In the genomic region with DNA sequence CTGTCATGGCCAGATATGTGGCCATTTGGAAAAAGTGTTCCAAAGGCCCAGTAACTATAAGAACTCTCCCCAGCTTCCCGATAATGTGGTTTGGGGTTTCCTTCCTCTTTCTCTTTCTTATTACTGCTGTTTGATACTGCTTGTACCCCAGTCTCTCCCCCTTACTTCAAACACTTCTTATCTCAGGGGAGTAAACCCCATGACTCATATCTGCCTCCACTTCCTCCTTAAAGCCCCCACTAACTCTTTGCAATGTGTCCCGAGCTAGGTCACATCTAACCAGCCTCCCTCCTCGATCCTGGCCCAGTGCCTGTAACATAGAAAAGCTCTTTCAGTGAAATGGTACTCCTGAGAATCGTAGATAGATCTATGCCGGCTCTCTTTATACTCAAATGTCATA, we compare ENCODE assay signal across 12 cellular contexts.
DNase-seq lines count a peak whose midpoint lies in the region; ATAC-seq and TF ChIP-seq lines count a peak whose summit lies in the region.
"Had no signal": no experiment of that assay in that cellular context is flagged by ENCODE, and none has a peak within 500 bp of the region (broad histone marks: within the 10 kb centered on the region; RNA-seq: fewer than 3 reads in every experiment).

No MANE protein-coding gene starts in this region.

- H3K4me3 Mint-ChIP-seq in mesothelial cell of epicardium (no peak overlapping the region), osteocyte (ENCODE audit: unreplicated experiment) (no peak overlapping the region)
- H3K4me3 Mint-ChIP-seq in CD4-positive, alpha-beta T cell: no peak overlapping the region
- H3K4me3 Mint-ChIP-seq: brain had no signal

- 0 out of 2 replicates have a peak overlapping the region, but pooled peaks have one; percentile 22 for H2AFZ ChIP-seq in OCI-LY7 (ENCODE audit: low read length)

- H3K9me3 Mint-ChIP-seq in mesothelial cell of epicardium: no peaks in the 10 kb centered on the region
- H3K9me3 Mint-ChIP-seq in CD4-positive, alpha-beta T cell: no peaks in the 10 kb centered on the region
- H3K9me3 Mint-ChIP-seq in osteocyte (ENCODE audit: unreplicated experiment): no peaks in the 10 kb centered on the region

- BruUV-seq in OCI-LY7 (replicated peaks; lab: Mats Ljungman, UMichigan): no TSS peak

- CTCF ChIA-PET in OCI-LY7 (lab: Charles Lee; ENCODE audit: unreplicated experiment): no interaction called here
- CTCF ChIA-PET in CD4-positive, alpha-beta T cell (lab: Charles Lee): no interaction called here

- H3K36me3 Mint-ChIP-seq in mesothelial cell of epicardium (no peaks in the 10 kb centered on the region), osteocyte (ENCODE audit: unreplicated experiment) (no peaks in the 10 kb centered on the region)
- no peaks in the 10 kb centered on the region for H3K36me3 Mint-ChIP-seq in CD4-positive, alpha-beta T cell (ENCODE audit: low read depth)
- H3K36me3 Mint-ChIP-seq: brain had no signal

- POLR2A ChIA-PET in OCI-LY7 (lab: Charles Lee): interaction anchor here (1.6 to 2.3 kb wide), 3 partner anchors 8 to 173 kb away, joined by 4 to 8 read pairs (median 8); no protein-coding TSS in a partner anchor
- POLR2A ChIA-PET in CD4-positive, alpha-beta T cell (lab: Charles Lee): no interaction called here

- H3K27me3 Mint-ChIP-seq in mesothelial cell of epicardium (ENCODE audit: low read depth) (no peaks in the 10 kb centered on the region), osteocyte (ENCODE audit: unreplicated experiment) (no peaks in the 10 kb centered on the region)
- H3K27me3 Mint-ChIP-seq in CD4-positive, alpha-beta T cell: peaks cover 7% of the 10 kb centered on the region

- H3K27ac ChIP-seq in OCI-LY7 (ENCODE audit: low read depth, low read length, poor library complexity, severe bottlenecking): no peak overlapping the region
- no peak overlapping the region for H3K27ac ChIP-seq in CD4-positive, alpha-beta T cell (ENCODE audit: low read depth, low read length)
- H3K27ac ChIP-seq: RWPE1 had no signal

- no peaks in the 10 kb centered on the region for H3K27me3 ChIP-seq in CD4-positive, alpha-beta T cell (ENCODE audit: control insufficient read depth, insufficient read depth, low read length)

- peak overlapping the region; percentile 14 for H3K27ac Mint-ChIP-seq in mesothelial cell of epicardium
- no peak overlapping the region for H3K27ac Mint-ChIP-seq in CD4-positive, alpha-beta T cell
- no peak overlapping the region for H3K27ac Mint-ChIP-seq in osteocyte (ENCODE audit: unreplicated experiment)

- no peaks in the 10 kb centered on the region for H3K4me1 ChIP-seq in OCI-LY7 (ENCODE audit: insufficient read depth, low read length, poor library complexity, severe bottlenecking)

- no peaks in the 10 kb centered on the region for H3K79me2 ChIP-seq in OCI-LY7 (ENCODE audit: insufficient read depth, low read depth, low read length)

- H3K4me2 ChIP-seq in OCI-LY7 (ENCODE audit: low read length): no peak overlapping the region

- H3K4me1 Mint-ChIP-seq in mesothelial cell of epicardium (peaks cover 34% of the 10 kb centered on the region), osteocyte (ENCODE audit: unreplicated experiment) (peaks cover 2% of the 10 kb centered on the region)
- peaks cover 6% of the 10 kb centered on the region for H3K4me1 Mint-ChIP-seq in CD4-positive, alpha-beta T cell (ENCODE audit: low read depth)

- H3K9me2 ChIP-seq in OCI-LY7 (ENCODE audit: insufficient read depth, low read length): no peaks in the 10 kb centered on the region

- peak; percentile 66 for ATAC-seq in GM21786 (IDR thresholded peaks at IDR 0.05; ENCODE audit: unreplicated experiment)
- ATAC-seq in CD4-positive, alpha-beta T cell (ENCODE audit: poor library complexity): no peak
- no peak for ATAC-seq in GM21390 (IDR thresholded peaks at IDR 0.05; ENCODE audit: unreplicated experiment)

- TF ChIP-seq CTCF in OCI-LY7 (conservative IDR thresholded peaks at IDR 0.05; ENCODE audit: low read length) (no peak), mesothelial cell of epicardium (IDR thresholded peaks at IDR 0.05; ENCODE audit: unreplicated experiment) (no peak), osteocyte (IDR thresholded peaks at IDR 0.05) (no peak)
- no peak for TF ChIP-seq CTCF in CD4-positive, alpha-beta T cell (IDR thresholded peaks at IDR 0.05)

- no peaks in the 10 kb centered on the region for H3K36me3 ChIP-seq in OCI-LY7 (ENCODE audit: insufficient read depth, low read length)

- intact Hi-C loops in OCI-LY7 (cut with micrococcal nuclease; ENCODE audit: unreplicated experiment): no loop called here
- intact Hi-C loops in CD4-positive, alpha-beta T cell (cut with DNase I, micrococcal nuclease): no loop called here

- H3K4me3 ChIP-seq in OCI-LY7 (ENCODE audit: low read depth, low read length, poor library complexity, severe bottlenecking): no peak overlapping the region

- H3K9me3 ChIP-seq in OCI-LY7 (ENCODE audit: low read length): no peaks in the 10 kb centered on the region
- no peaks in the 10 kb centered on the region for H3K9me3 ChIP-seq in CD4-positive, alpha-beta T cell (ENCODE audit: control insufficient read depth, low read length)

- no peaks in the 10 kb centered on the region for H4K20me1 ChIP-seq in OCI-LY7 (ENCODE audit: insufficient read depth, low read length)

- DNase-seq in GDM1 (lab: John Stamatoyannopoulos, UW): peak; percentile 54
- no peak for DNase-seq in OCI-LY7 (ENCODE audit: low spot score)
- DNase-seq in mesothelial cell of epicardium (ENCODE audit: low spot score in 2 of 2, unreplicated experiment in 2 of 2): no peak
- no peak for DNase-seq in CD4-positive, alpha-beta T cell
- DNase-seq in activated gamma-delta T cell treated with Interleukin-2 at 50 U/mL for 16 hours: no peak
- DNase-seq in osteocyte (ENCODE audit: extremely low spot score, unreplicated experiment): no peak
- DNase-seq: Calu3, MM.1S had no signal
